Comparison of ENCODE assay signal across 8 cellular contexts in the genomic region with DNA sequence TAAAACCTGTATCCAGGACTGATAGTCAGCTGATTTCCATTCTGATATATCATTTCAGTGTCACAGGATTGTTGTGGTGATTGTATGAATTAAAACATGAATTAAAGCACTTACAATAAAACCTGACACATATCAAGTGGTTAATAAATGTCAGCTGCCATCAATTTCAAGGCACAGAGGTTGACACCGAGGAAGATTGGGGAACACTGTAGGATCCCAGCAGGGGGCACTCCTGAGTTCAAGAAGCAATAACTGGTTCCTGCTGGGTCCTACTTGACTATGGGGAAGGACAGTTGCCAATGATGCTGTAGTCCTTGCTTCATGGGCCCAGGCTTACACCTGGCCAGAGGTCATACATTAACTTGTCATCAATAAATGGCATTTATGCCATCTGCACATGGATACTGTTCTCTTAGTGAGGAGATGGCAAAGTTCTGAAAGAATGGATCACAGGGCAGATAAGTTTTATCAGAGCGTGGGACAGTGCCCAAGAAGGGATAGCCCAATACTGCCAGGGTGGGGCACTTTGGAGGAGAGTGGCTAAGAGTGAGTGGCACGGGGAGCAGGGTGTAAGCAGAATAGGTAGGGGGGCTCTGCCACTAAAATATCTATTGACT. TPM values are rescaled to one million over a fixed set of nuclear protein-coding genes. Genes with fewer than 3 reads are reported as not detected.
DNase-seq lines count a peak whose midpoint lies in the region; ATAC-seq and TF ChIP-seq lines count a peak whose summit lies in the region.

No MANE protein-coding gene starts in this region.

- H2AFZ ChIP-seq in SU-DHL-6 (ENCODE audit: low read depth, low read length, severe bottlenecking) = no peak overlapping the region

- ATAC-seq in HG03103 (IDR thresholded peaks at IDR 0.05; ENCODE audit: low read depth, unreplicated experiment) (peak; percentile 53), GM21390 (IDR thresholded peaks at IDR 0.05; ENCODE audit: unreplicated experiment) (no peak)
- ATAC-seq in CD8-positive, alpha-beta T cell = no peak

- peak; percentile 15 to 51 (median 49) for DNase-seq in NCI-H1417 (lab: John Stamatoyannopoulos, UW)
- DNase-seq in NCI-H1417 treated with DMSO at 0.1 percent for 48 hours (lab: John Stamatoyannopoulos, UW) = no peak
- DNase-seq in iPS-NIHi11 (ENCODE audit: low spot score) = peak; percentile 53
- DNase-seq in GM19238 (ENCODE audit: insufficient read length, low spot score) = no peak
- DNase-seq in CD8-positive, alpha-beta T cell = no peak

- CTCF ChIA-PET in CD8-positive, alpha-beta T cell (lab: Charles Lee) = no interaction called here

- H3K4me2 ChIP-seq in SU-DHL-6 (ENCODE audit: low read depth, low read length, poor library complexity, severe bottlenecking) = no peak overlapping the region

- no peak overlapping the region for H3K9ac ChIP-seq in SU-DHL-6 (ENCODE audit: low read length)

- no peaks in the 10 kb centered on the region for H3K36me3 Mint-ChIP-seq in CD8-positive, alpha-beta T cell

- TF ChIP-seq CTCF in SU-DHL-6 (IDR thresholded peaks at IDR 0.05; ENCODE audit: insufficient read depth, low read length, poor library complexity, severe bottlenecking) = peak; percentile 71
- TF ChIP-seq CTCF in CD8-positive, alpha-beta T cell (IDR thresholded peaks at IDR 0.05) = no peak

- H3K27me3 ChIP-seq in SU-DHL-6 (ENCODE audit: low read length) = no peaks in the 10 kb centered on the region
- H3K27me3 ChIP-seq in CD8-positive, alpha-beta T cell (ENCODE audit: insufficient read depth, low read length) = no peaks in the 10 kb centered on the region

- no peak overlapping the region for H3K27ac ChIP-seq in SU-DHL-6 (ENCODE audit: low read depth, low read length)
- no peak overlapping the region for H3K27ac ChIP-seq in CD8-positive, alpha-beta T cell (ENCODE audit: low read depth, low read length)

- H3K9me3 Mint-ChIP-seq in CD8-positive, alpha-beta T cell = no peaks in the 10 kb centered on the region

- no peaks in the 10 kb centered on the region for H3K4me1 Mint-ChIP-seq in CD8-positive, alpha-beta T cell (ENCODE audit: low read depth)

- no peaks in the 10 kb centered on the region for H4K20me1 ChIP-seq in SU-DHL-6 (ENCODE audit: low read depth, low read length)

- intact Hi-C loops in CD8-positive, alpha-beta T cell (cut with DNase I, micrococcal nuclease) = loop anchor here in 1 of 2 experiments (5.0 kb wide), 1 partner anchor 49 kb away; no protein-coding TSS in a partner anchor

- H3K4me3 ChIP-seq in SU-DHL-6 (ENCODE audit: insufficient read depth, low read length, poor library complexity, severe bottlenecking) = no peak overlapping the region
- H3K4me3 ChIP-seq in CD8-positive, alpha-beta T cell (ENCODE audit: low read depth, low read length) = no peak overlapping the region

- no peaks in the 10 kb centered on the region for H3F3A ChIP-seq in SU-DHL-6 (ENCODE audit: insufficient read depth)

- H3K4me1 ChIP-seq in CD8-positive, alpha-beta T cell (ENCODE audit: insufficient read depth, low read length) = no peaks in the 10 kb centered on the region

- no peaks in the 10 kb centered on the region for H3K9me2 ChIP-seq in SU-DHL-6 (replicated peaks; ENCODE audit: insufficient read depth, low read length)

- H3K36me3 ChIP-seq in SU-DHL-6 (ENCODE audit: low read length) = no peaks in the 10 kb centered on the region
- no peaks in the 10 kb centered on the region for H3K36me3 ChIP-seq in CD8-positive, alpha-beta T cell (ENCODE audit: insufficient read depth, low read length)

- H3K4me3 Mint-ChIP-seq in CD8-positive, alpha-beta T cell = no peak overlapping the region

- H3K27ac Mint-ChIP-seq in CD8-positive, alpha-beta T cell = no peak overlapping the region

- no peaks in the 10 kb centered on the region for H3K79me2 ChIP-seq in SU-DHL-6 (ENCODE audit: insufficient read depth, low read length)

- POLR2A ChIA-PET in CD8-positive, alpha-beta T cell (lab: Charles Lee) = no interaction called here

- H3K9me3 ChIP-seq in SU-DHL-6 (ENCODE audit: insufficient read depth, low read length) = no peaks in the 10 kb centered on the region
- H3K9me3 ChIP-seq in CD8-positive, alpha-beta T cell (ENCODE audit: low read length) = no peaks in the 10 kb centered on the region

- H3K27me3 Mint-ChIP-seq in CD8-positive, alpha-beta T cell (ENCODE audit: low read depth) = peaks cover 3% of the 10 kb centered on the region

RNA-seq across cellular contexts. Expression of a gene that starts 24.1 kb away (rescaled TPM):
- not detected for total RNA-seq in CD8-positive, alpha-beta T cell

Comparison
In these comparisons a context has a peak if more than half of its experiments do, and no peak if none do; other contexts are left out.
1. DNase-seq: peak in NCI-H1417 (3 of 3) and iPS-NIHi11 (single experiment); none in NCI-H1417 treated with DMSO at 0.1 percent for 48 hours (single experiment), GM19238 (single experiment) and CD8-positive, alpha-beta T cell (0 of 7).